ENCODE assay signal across 19 cellular contexts in genomic region chr2:72744049-72744448, GRCh38.
DNase-seq lines count a peak whose midpoint lies in the region; ATAC-seq and TF ChIP-seq lines count a peak whose summit lies in the region.
"Had no signal": no experiment of that assay in that cellular context is flagged by ENCODE, and none has a peak within 500 bp of the region (broad histone marks: within the 10 kb centered on the region; RNA-seq: fewer than 3 reads in every experiment).

No MANE protein-coding gene starts in this region.

- DNase-seq in MCF 10A (ENCODE audit: unreplicated experiment), result peak; percentile 35
- DNase-seq in breast epithelium (ENCODE audit: low spot score in 2 of 2), result no peak
- DNase-seq in amniotic epithelial cell (ENCODE audit: low read depth), result peak; percentile 79
- peak; percentile 66 for DNase-seq in fibroblast of mammary gland (ENCODE audit: low read depth)
- peak; percentile 30 for DNase-seq in renal cortical epithelial cell (ENCODE audit: low read depth)
- no peak for DNase-seq in naive thymus-derived CD8-positive, alpha-beta T cell
- DNase-seq: amygdala; CD4-positive, alpha-beta memory T cell; cortex of kidney; lower lobe of right lung; NCI-H2081 treated with DMSO at 0.1 percent for 48 hours; NCI-H69; stomach had no signal

- no peaks in the 10 kb centered on the region for H3K27me3 Mint-ChIP-seq in MCF 10A (ENCODE audit: insufficient read depth, unreplicated experiment)
- no peaks in the 10 kb centered on the region for H3K27me3 Mint-ChIP-seq in naive thymus-derived CD8-positive, alpha-beta T cell
- H3K27me3 Mint-ChIP-seq: CD4-positive, alpha-beta memory T cell; natural killer cell treated with Interleukin-12 subunit alpha and Interleukin-12 subunit beta and Interleukin-15 and Interleukin-18, amount 100 ng/mL, for 72 hours had no signal

- CTCF ChIA-PET in MCF 10A (lab: Yijun Ruan, JAX), result interaction anchor here (0.7 to 2.5 kb wide), 6 partner anchors 15 to 1196 kb away, joined by 3 to 7 read pairs (median 4); no protein-coding TSS in a partner anchor

- H3K36me3 Mint-ChIP-seq in MCF 10A (ENCODE audit: insufficient read depth, unreplicated experiment), result no peaks in the 10 kb centered on the region
- H3K36me3 Mint-ChIP-seq in naive thymus-derived CD8-positive, alpha-beta T cell, result peaks cover 0 to 10% (median 3%) of the 10 kb centered on the region in 3 donors
- H3K36me3 Mint-ChIP-seq: CD4-positive, alpha-beta memory T cell; natural killer cell treated with Interleukin-12 subunit alpha and Interleukin-12 subunit beta and Interleukin-15 and Interleukin-18, amount 100 ng/mL, for 72 hours had no signal

- H3K4me1 Mint-ChIP-seq in MCF 10A (ENCODE audit: insufficient read depth, unreplicated experiment), result no peaks in the 10 kb centered on the region
- H3K4me1 Mint-ChIP-seq in naive thymus-derived CD8-positive, alpha-beta T cell, result no peaks in the 10 kb centered on the region

- no peak overlapping the region for H3K27ac Mint-ChIP-seq in MCF 10A (ENCODE audit: low read depth, unreplicated experiment)
- H3K27ac Mint-ChIP-seq in naive thymus-derived CD8-positive, alpha-beta T cell, result no peak overlapping the region
- H3K27ac Mint-ChIP-seq: activated T-helper 2 cell treated with anti-CD3 and anti-CD28 coated beads, Interferon-gamma antibody, Interleukin-2, Interleukin-4, amounts not matched to agents 10 μg/mL and 5 μg/mL and 100 μg/mL, durations not matched to agents 14 hours and 24 hours and 36 hours; CD4-positive, alpha-beta memory T cell; natural killer cell treated with Interleukin-12 subunit alpha and Interleukin-12 subunit beta and Interleukin-15 and Interleukin-18, amount 100 ng/mL, for 72 hours; WTC11 had no signal

- no peak overlapping the region for H3K4me3 Mint-ChIP-seq in MCF 10A (ENCODE audit: unreplicated experiment)
- H3K4me3 Mint-ChIP-seq in naive thymus-derived CD8-positive, alpha-beta T cell, result no peak overlapping the region
- H3K4me3 Mint-ChIP-seq: CD4-positive, alpha-beta memory T cell; natural killer cell treated with Interleukin-12 subunit alpha and Interleukin-12 subunit beta and Interleukin-15 and Interleukin-18, amount 100 ng/mL, for 72 hours; WTC11 had no signal

- no peaks in the 10 kb centered on the region for H3K9me3 Mint-ChIP-seq in MCF 10A (ENCODE audit: unreplicated experiment)
- H3K9me3 Mint-ChIP-seq in naive thymus-derived CD8-positive, alpha-beta T cell, result no peaks in the 10 kb centered on the region
- H3K9me3 Mint-ChIP-seq: activated T-helper 2 cell treated with anti-CD3 and anti-CD28 coated beads, Interferon-gamma antibody, Interleukin-2, Interleukin-4, amounts not matched to agents 10 μg/mL and 5 μg/mL and 100 μg/mL, durations not matched to agents 14 hours and 24 hours and 36 hours; CD4-positive, alpha-beta memory T cell; natural killer cell treated with Interleukin-12 subunit alpha and Interleukin-12 subunit beta and Interleukin-15 and Interleukin-18, amount 100 ng/mL, for 72 hours; WTC11 had no signal

- no peak overlapping the region for H3K4me3 ChIP-seq in breast epithelium
- no peak overlapping the region for H3K4me3 ChIP-seq in fibroblast of mammary gland (ENCODE audit: control insufficient read depth, low read depth, low read length)
- H3K4me3 ChIP-seq: lower lobe of right lung, stomach, vagina had no signal

- TF ChIP-seq POLR2A in breast epithelium (IDR thresholded peaks at IDR 0.05), result no peak

- no peaks in the 10 kb centered on the region for H3K4me1 ChIP-seq in breast epithelium

- H3K27ac ChIP-seq in breast epithelium, result no peak overlapping the region
- H3K27ac ChIP-seq: lower lobe of right lung, stomach, vagina had no signal

- no peaks in the 10 kb centered on the region for H3K36me3 ChIP-seq in breast epithelium
- H3K36me3 ChIP-seq: vagina had no signal

- intact Hi-C loops in MCF 10A (cut with micrococcal nuclease), result loop anchor here (2.0 kb wide), 2 partner anchors 165 to 593 kb away; no protein-coding TSS in a partner anchor
- intact Hi-C loops in breast epithelium (cut with DNase I; ENCODE audit: low total_unique reads), result loop anchor here (5.0 kb wide), 1 partner anchor 1132 kb away; no protein-coding TSS in a partner anchor

- H3K9me3 ChIP-seq in breast epithelium, result no peaks in the 10 kb centered on the region
- H3K9me3 ChIP-seq: lower lobe of right lung, stomach, vagina had no signal

- POLR2A ChIA-PET in MCF 10A (lab: Yijun Ruan, JAX), result interaction anchor here (0.8 to 1.2 kb wide), 3 partner anchors 10 to 165 kb away, joined by 3 to 5 read pairs (median 3); no protein-coding TSS in a partner anchor
- POLR2A ChIA-PET in naive thymus-derived CD8-positive, alpha-beta T cell (lab: Charles Lee), result no interaction called here

- no peak for ATAC-seq in naive thymus-derived CD8-positive, alpha-beta T cell
- ATAC-seq in GM21367 (IDR thresholded peaks at IDR 0.05; ENCODE audit: unreplicated experiment) (no peak), HG03460 (IDR thresholded peaks at IDR 0.05; ENCODE audit: unreplicated experiment) (no peak)
- ATAC-seq: natural killer cell treated with Interleukin-12 subunit alpha and Interleukin-12 subunit beta and Interleukin-15 and Interleukin-18, amount 100 ng/mL, for 72 hours; WTC11 had no signal

- no peaks in the 10 kb centered on the region for H3K27me3 ChIP-seq in breast epithelium
- H3K27me3 ChIP-seq: stomach, vagina had no signal

- no peak for TF ChIP-seq CTCF in MCF 10A (IDR thresholded peaks at IDR 0.05; ENCODE audit: unreplicated experiment)
- TF ChIP-seq CTCF in breast epithelium (IDR thresholded peaks at IDR 0.05), result no peak
- no peak for TF ChIP-seq CTCF in fibroblast of mammary gland (conservative IDR thresholded peaks at IDR 0.05; ENCODE audit: control insufficient read depth, insufficient read depth, low read depth, low read length)

- no TSS peak for BruUV-seq in MCF 10A (replicated peaks; lab: Mats Ljungman, UMichigan)

Comparison
In these comparisons a context has a peak if more than half of its experiments do, and no peak if none do; other contexts are left out.
1. DNase-seq: peak in MCF 10A (single experiment), amniotic epithelial cell (single experiment), fibroblast of mammary gland (single experiment) and renal cortical epithelial cell (single experiment); none in breast epithelium (0 of 2) and naive thymus-derived CD8-positive, alpha-beta T cell (0 of 10).